ENCODE assay signal across 1 cellular context in genomic region chr7:113664867-113665266, GRCh38.
TF ChIP-seq lines count a peak whose summit lies in the region.

No MANE protein-coding gene starts in this region.

TF ChIP-seq in GM23338, 12 proteins besides CTCF, POLR2A, EP300 and RAD21 (continued from another document):
- TF ChIP-seq ZNF462 (CRISPR knock-in tag; IDR thresholded peaks at IDR 0.05) (no peak), EZH2 (IDR thresholded peaks at IDR 0.05; ENCODE audit: low read depth, unreplicated experiment) (no peak), ETS1 (IDR thresholded peaks at IDR 0.05) (no peak), STAT1 (IDR thresholded peaks at IDR 0.05; ENCODE audit: unreplicated experiment) (no peak), ZNF331 (CRISPR knock-in tag; IDR thresholded peaks at IDR 0.05; ENCODE audit: low read depth) (no peak), NANOG (IDR thresholded peaks at IDR 0.05; ENCODE audit: borderline replicate concordance) (no peak), ZNF114 (CRISPR knock-in tag; IDR thresholded peaks at IDR 0.05) (no peak)
